ENCODE assay signal across 9 cellular contexts in the genomic region with DNA sequence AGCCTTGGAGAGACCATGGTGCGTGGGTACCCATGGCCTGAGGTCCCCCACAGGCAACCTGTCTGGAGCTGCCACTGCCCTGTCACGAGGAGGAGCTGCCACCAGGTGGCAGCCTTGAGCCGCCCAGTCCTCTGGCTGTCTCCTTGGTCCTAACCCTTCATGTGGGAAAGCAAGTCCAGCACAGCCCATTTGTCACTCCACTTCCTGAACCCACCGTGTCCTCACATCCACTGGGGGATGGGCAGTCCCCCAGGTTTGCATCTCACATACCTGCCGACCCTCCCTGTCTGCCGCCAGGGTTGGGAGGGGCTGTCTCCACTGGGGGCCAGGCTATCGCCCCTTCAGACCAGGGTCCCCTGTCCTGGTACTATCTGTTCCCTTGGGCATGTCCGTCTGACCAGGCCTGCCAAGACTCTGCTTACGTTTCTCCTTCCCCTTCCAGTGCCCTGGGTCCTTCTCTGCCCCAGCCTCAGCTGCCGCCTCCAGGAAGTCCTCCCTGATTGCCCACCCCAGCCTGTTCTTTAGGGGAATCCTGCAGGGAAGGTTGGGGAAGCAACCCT. TPM values are rescaled to one million over a fixed set of nuclear protein-coding genes. Genes with fewer than 3 reads are reported as not detected.
DNase-seq lines count a peak whose midpoint lies in the region; ATAC-seq lines count a peak whose summit lies in the region.
"Had no signal": no experiment of that assay in that cellular context is flagged by ENCODE, and none has a peak within 500 bp of the region (broad histone marks: within the 10 kb centered on the region; RNA-seq: fewer than 3 reads in every experiment).

No MANE protein-coding gene starts in this region.

- H3K27ac ChIP-seq in naive thymus-derived CD4-positive, alpha-beta T cell (ENCODE audit: low read depth, low read length), result no peak overlapping the region

- peaks cover 9% of the 10 kb centered on the region for H3K27me3 Mint-ChIP-seq in activated T-cell treated with anti-CD3 and anti-CD28 coated beads, Interleukin-2, amount 50 U/mL, for 4 hours (ENCODE audit: low read depth)
- peaks cover 9 to 14% (median 9%) of the 10 kb centered on the region in 5 donors for H3K27me3 Mint-ChIP-seq in naive thymus-derived CD4-positive, alpha-beta T cell

- peaks cover 6 to 17% of the 10 kb centered on the region in 2 donors for H3K4me1 ChIP-seq in naive thymus-derived CD4-positive, alpha-beta T cell (ENCODE audit: control insufficient read depth in 2 of 2, insufficient read depth in 2 of 2, low read length in 2 of 2)

- peak overlapping the region in 7 of 9 donors; percentile 43 to 90 (median 76) for H3K27ac Mint-ChIP-seq in naive thymus-derived CD4-positive, alpha-beta T cell

- ATAC-seq in activated T-cell treated with anti-CD3 and anti-CD28 coated beads, Interleukin-2, amount 50 U/mL, for 4 hours, result peak in 1 of 2 donors; percentile 9
- ATAC-seq in esophagus mucosa (peak; percentile 16), HG02840 (IDR thresholded peaks at IDR 0.05; ENCODE audit: low FRiP score, unreplicated experiment) (no peak)
- ATAC-seq in naive thymus-derived CD4-positive, alpha-beta T cell, result no peak

- peaks cover 16% of the 10 kb centered on the region for H3K4me1 Mint-ChIP-seq in activated T-cell treated with anti-CD3 and anti-CD28 coated beads, Interleukin-2, amount 50 U/mL, for 4 hours (ENCODE audit: low read depth)
- H3K4me1 Mint-ChIP-seq in naive thymus-derived CD4-positive, alpha-beta T cell, result peaks cover 15 to 28% (median 20%) of the 10 kb centered on the region in 7 donors

- H3K9me3 ChIP-seq in naive thymus-derived CD4-positive, alpha-beta T cell (ENCODE audit: control insufficient read depth in 2 of 3, low read length in 3 of 3), result no peaks in the 10 kb centered on the region

- H3K4me3 ChIP-seq in naive thymus-derived CD4-positive, alpha-beta T cell (ENCODE audit: low read length), result no peak overlapping the region

- peaks cover 0 to 3% of the 10 kb centered on the region in 2 donors for H3K27me3 ChIP-seq in naive thymus-derived CD4-positive, alpha-beta T cell (ENCODE audit: control insufficient read depth in 2 of 2, insufficient read depth in 2 of 2, low read length in 2 of 2)

- POLR2A ChIA-PET in naive thymus-derived CD4-positive, alpha-beta T cell (lab: Charles Lee), result interaction anchor here (0.6 to 2.2 kb wide), 2 partner anchors 10 to 1058 kb away, joined by 3 to 16 read pairs; partner anchors contain the start of gene CIRBP

- CTCF ChIA-PET in naive thymus-derived CD4-positive, alpha-beta T cell (lab: Charles Lee), result interaction anchor here (0.8 to 1.1 kb wide), 4 partner anchors 11 to 101 kb away, joined by 3 to 4 read pairs (median 4); partner anchors contain the start of gene CIRBP

- peaks cover 0 to 30% (median 2%) of the 10 kb centered on the region in 3 experiments for H3K36me3 ChIP-seq in naive thymus-derived CD4-positive, alpha-beta T cell (ENCODE audit: control insufficient read depth in 2 of 3, insufficient read depth in 3 of 3, low read length in 3 of 3)

- peak overlapping the region; percentile 43 for H3K4me3 Mint-ChIP-seq in activated T-cell treated with anti-CD3 and anti-CD28 coated beads, Interleukin-2, amount 50 U/mL, for 4 hours
- peak overlapping the region in 4 of 10 donors; percentile 32 to 77 (median 48) for H3K4me3 Mint-ChIP-seq in naive thymus-derived CD4-positive, alpha-beta T cell

- H3K9me3 Mint-ChIP-seq in activated T-cell treated with anti-CD3 and anti-CD28 coated beads, Interleukin-2, amount 50 U/mL, for 4 hours, result no peaks in the 10 kb centered on the region
- H3K9me3 Mint-ChIP-seq in naive thymus-derived CD4-positive, alpha-beta T cell, result peaks cover 0 to 2% (median 0%) of the 10 kb centered on the region in 11 donors

- intact Hi-C loops in naive thymus-derived CD4-positive, alpha-beta T cell (cut with micrococcal nuclease), result loop anchor here (1.0 to 5.0 kb wide), 5 partner anchors 72 to 312 kb away; partner anchors contain the start of genes MBD3 (in 1 of the 2) and NDUFS7 (in 1 of the 2)

- DNase-seq in Caki2 (ENCODE audit: low read depth) (peak; percentile 59), HuH-7.5 (ENCODE audit: low spot score) (peak; percentile 97), OCI-M2 (lab: John Stamatoyannopoulos, UW; ENCODE audit: unreplicated experiment) (peak; percentile 64), stromal cell of bone marrow (ENCODE audit: low read depth) (peak; percentile 54)
- DNase-seq in activated T-cell treated with anti-CD3 and anti-CD28 coated beads, Interleukin-2, amount 50 U/mL, for 4 hours, result peak; percentile 76
- peak; percentile 59 to 84 (median 73) for DNase-seq in naive thymus-derived CD4-positive, alpha-beta T cell

- peaks cover 13% of the 10 kb centered on the region for H3K36me3 Mint-ChIP-seq in activated T-cell treated with anti-CD3 and anti-CD28 coated beads, Interleukin-2, amount 50 U/mL, for 4 hours (ENCODE audit: insufficient read depth)
- peaks cover 0 to 15% (median 3%) of the 10 kb centered on the region in 5 donors for H3K36me3 Mint-ChIP-seq in naive thymus-derived CD4-positive, alpha-beta T cell

- in situ Hi-C loops in Caki2 (cut with HindIII; ENCODE audit: low pct_unique_long_range_greater_than_20kb, low sequenced_read_pairs), result no loop called here

RNA-seq across cellular contexts. Expression of gene FAM174C, which starts 4.5 kb away (rescaled TPM):
- total RNA-seq in Caki2 (2014; rRNA removed; shearing (Covaris generic); ENCODE audit: low replicate concordance), result 24.8 and 29.5 TPM in 2 replicates
- total RNA-seq in activated T-cell treated with anti-CD3 and anti-CD28 coated beads, Interleukin-2, amount 50 U/mL, for 4 hours, result 100 to 1,000 TPM; 189 to 199 (median 194) TPM
- total RNA-seq in esophagus mucosa, result 41.2 TPM
- total RNA-seq in naive thymus-derived CD4-positive, alpha-beta T cell, result 10 to 100 TPM; 31.7 to 57.3 (median 47.7) TPM
- 10 to 100 TPM; 75.0 to 78.8 TPM for polyA plus RNA-seq in naive thymus-derived CD4-positive, alpha-beta T cell

RNA-seq across cellular contexts. Expression of gene EFNA2, which starts 5.8 kb away (rescaled TPM):
- not detected in 2 replicates for total RNA-seq in Caki2 (2014; rRNA removed; shearing (Covaris generic); ENCODE audit: low replicate concordance)
- not detected for total RNA-seq in activated T-cell treated with anti-CD3 and anti-CD28 coated beads, Interleukin-2, amount 50 U/mL, for 4 hours
- 0.40 TPM for total RNA-seq in esophagus mucosa
- total RNA-seq in naive thymus-derived CD4-positive, alpha-beta T cell, result not detected
- polyA plus RNA-seq in naive thymus-derived CD4-positive, alpha-beta T cell, result not detected
- total RNA-seq: T-helper 1 cell treated with Interleukin-12 subunit alpha and Interleukin-12 subunit beta and Interleukin-4 antibody, amounts not matched to agents 30 ng/mL and 1 ng/mL, for 36 hours had no signal

RNA-seq across cellular contexts. Expression of gene CIRBP, which starts 10.7 kb away (rescaled TPM):
- 51.1 and 84.1 TPM in 2 replicates for total RNA-seq in Caki2 (2014; rRNA removed; shearing (Covaris generic); ENCODE audit: low replicate concordance)
- 100 to 1,000 TPM; 269 to 294 (median 285) TPM for total RNA-seq in activated T-cell treated with anti-CD3 and anti-CD28 coated beads, Interleukin-2, amount 50 U/mL, for 4 hours
- 172 TPM for total RNA-seq in esophagus mucosa
- total RNA-seq in naive thymus-derived CD4-positive, alpha-beta T cell, result 100 to 1,000 TPM; 237 to 629 (median 524) TPM
- 100 to 1,000 TPM; 233 to 247 TPM for polyA plus RNA-seq in naive thymus-derived CD4-positive, alpha-beta T cell

RNA-seq across cellular contexts. Expression of gene MIDN, which starts 31.5 kb away (rescaled TPM):
- total RNA-seq in Caki2 (2014; rRNA removed; shearing (Covaris generic); ENCODE audit: low replicate concordance), result 5.8 and 7.6 TPM in 2 replicates
- total RNA-seq in activated T-cell treated with anti-CD3 and anti-CD28 coated beads, Interleukin-2, amount 50 U/mL, for 4 hours, result 10 to 100 TPM; 63.2 to 70.0 (median 68.7) TPM
- 99.3 TPM for total RNA-seq in esophagus mucosa
- 100 to 1,000 TPM in 2 of 5 experiments, 10 to 100 TPM in 3; 22.6 to 310 (median 78.1) TPM for total RNA-seq in naive thymus-derived CD4-positive, alpha-beta T cell
- polyA plus RNA-seq in naive thymus-derived CD4-positive, alpha-beta T cell, result 1 to 10 TPM; 1.4 to 3.6 TPM

RNA-seq across cellular contexts. Expression of gene ATP5F1D, which starts 38.3 kb away (rescaled TPM):
- total RNA-seq in Caki2 (2014; rRNA removed; shearing (Covaris generic); ENCODE audit: low replicate concordance), result 17.9 and 24.9 TPM in 2 replicates
- 100 to 1,000 TPM; 259 to 434 (median 312) TPM for total RNA-seq in activated T-cell treated with anti-CD3 and anti-CD28 coated beads, Interleukin-2, amount 50 U/mL, for 4 hours
- total RNA-seq in esophagus mucosa, result 251 TPM
- 100 to 1,000 TPM in 3 of 5 experiments, 10 to 100 TPM in 2; 90.6 to 178 (median 102) TPM for total RNA-seq in naive thymus-derived CD4-positive, alpha-beta T cell
- polyA plus RNA-seq in naive thymus-derived CD4-positive, alpha-beta T cell, result 100 to 1,000 TPM; 209 to 302 TPM
